Comparison of ENCODE assay signal across 2 cellular contexts in the genomic region with DNA sequence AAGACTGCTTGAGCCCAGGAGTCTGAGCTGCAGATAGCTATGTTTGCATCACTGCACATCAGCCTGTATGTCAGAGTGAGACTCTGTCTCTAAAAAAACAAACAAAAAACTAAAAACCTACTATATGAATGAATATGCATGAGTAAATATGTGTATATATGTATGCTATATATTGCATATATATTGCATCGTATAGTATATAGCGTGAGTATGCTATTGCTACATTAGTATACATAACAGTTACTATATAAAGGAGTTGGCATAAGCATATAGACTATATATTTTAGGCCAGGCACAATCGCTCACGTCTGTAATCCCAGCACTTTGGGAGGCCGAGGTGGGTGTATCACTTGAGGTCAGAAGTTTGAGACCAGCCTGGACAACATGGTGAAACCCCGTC.
TF ChIP-seq lines count a peak whose summit lies in the region.

No MANE protein-coding gene starts in this region.

TF ChIP-seq in HEK293, 187 proteins besides CTCF, POLR2A, EP300 and RAD21:
- TF ChIP-seq ZNF211 (tag by site-specific recombination; IDR thresholded peaks at IDR 0.05; ENCODE audit: low read depth), result peak; percentile 89
- TF ChIP-seq ZNF837 (tag by site-specific recombination; IDR thresholded peaks at IDR 0.05), result no peak

TF ChIP-seq in K562, 482 proteins besides CTCF, POLR2A, EP300 and RAD21:
- TF ChIP-seq NELFE (IDR thresholded peaks at IDR 0.05; ENCODE audit: insufficient read depth, insufficient read length) (no peak), MTF1 (CRISPR knock-in tag; IDR thresholded peaks at IDR 0.05; ENCODE audit: borderline replicate concordance) (no peak), ILF3 (IDR thresholded peaks at IDR 0.05; ENCODE audit: borderline replicate concordance) (no peak), ELF1 (tag; IDR thresholded peaks at IDR 0.05) (no peak), KDM4B (IDR thresholded peaks at IDR 0.05; ENCODE audit: borderline replicate concordance in 2 of 2, low read depth in 1 of 2) (no peak), CEBPG (CRISPR knock-in tag; IDR thresholded peaks at IDR 0.05) (no peak), CEBPG (tag; conservative IDR thresholded peaks at IDR 0.05 in 1 of 2, IDR thresholded peaks at IDR 0.05 in 1 of 2) (peak in 1 of 2 experiments; percentile 80; a peak in 2 of 4 replicates)
- TF ChIP-seq, protein P1, sequence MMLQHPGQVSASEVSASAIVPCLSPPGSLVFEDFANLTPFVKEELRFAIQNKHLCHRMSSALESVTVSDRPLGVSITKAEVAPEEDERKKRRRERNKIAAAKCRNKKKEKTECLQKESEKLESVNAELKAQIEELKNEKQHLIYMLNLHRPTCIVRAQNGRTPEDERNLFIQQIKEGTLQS (IDR thresholded peaks at IDR 0.05), result peak; percentile 9; the same call in 1 of the 2 replicates
- TF ChIP-seq, protein P1 (CRISPR knock-in tag; conservative IDR thresholded peaks at IDR 0.05), result no peak
TF ChIP-seq in K562: peak in this region for 2.
